Comparison of ENCODE assay signal across 8 cellular contexts in genomic region chr4:121072080-121072835, GRCh38. TPM values are rescaled to one million over a fixed set of nuclear protein-coding genes. Genes with fewer than 3 reads are reported as not detected.
A peak's percentile ranks its signal among the peaks of the same experiment; 100 is the strongest.
DNase-seq lines count a peak whose midpoint lies in the region; FAIRE-seq and TF ChIP-seq lines count a peak whose summit lies in the region.

NDNF (minus strand) TSS chr4:121072535; CDS start chr4:121045837, 26,698 bp downstream.

- no peak within 1 kb of the TSS for H3K27ac ChIP-seq in small intestine (ENCODE audit: low read depth in 1 of 2, low read length in 1 of 2)

- H3K27me3 ChIP-seq in small intestine (ENCODE audit: control insufficient read depth in 2 of 2, insufficient read depth in 2 of 2, low read length in 2 of 2): peaks cover 0 to 15% of the 10 kb centered on the region in 2 donors

- H3K9me3 Mint-ChIP-seq in brain: peaks cover 0 to 5% (median 0%) of the 10 kb centered on the region in 5 experiments

- H3K4me3 ChIP-seq in AG09309 (ENCODE audit: control insufficient read depth, low read depth, low read length): peak within 1 kb of the TSS; percentile 59
- H3K4me3 ChIP-seq in small intestine (ENCODE audit: low read depth in 1 of 2, low read length in 2 of 2): peak within 1 kb of the TSS; percentile 24 to 59

- H3K36me3 Mint-ChIP-seq in brain: no peaks in the 10 kb centered on the region

- 1 to 2% (median 1%) methylated on average over 52 to 69 of the region's 70 CpGs for WGBS in small intestine, 3 donors

- DNase-seq in AG09309 (ENCODE audit: low read depth) (no peak), H4 (ENCODE audit: low spot score) (peak; percentile 48), SW480 (ENCODE audit: low spot score) (peak; percentile 32), iPS-NIHi7 (ENCODE audit: extremely low spot score) (peak; percentile 37), small intestine (no peak), GF-D8 (lab: John Stamatoyannopoulos, UW) (no peak), middle frontal gyrus (ENCODE audit: extremely low spot score, low spot score) (no peak)

- FAIRE-seq in small intestine (lab: Jason Lieb, UNC): no peak

- H3K36me3 ChIP-seq in small intestine (ENCODE audit: control insufficient read depth in 2 of 2, insufficient read depth in 2 of 2, low read length in 2 of 2): no peaks in the 10 kb centered on the region

- H3K4me1 ChIP-seq in small intestine (ENCODE audit: control insufficient read depth in 2 of 2, insufficient read depth in 1 of 2, low read depth in 1 of 2, low read length in 1 of 2): peaks cover 0 to 2% of the 10 kb centered on the region in 2 donors

- H3K9me3 ChIP-seq in small intestine (ENCODE audit: control insufficient read depth, low read depth): no peaks in the 10 kb centered on the region

- peak within 1 kb of the TSS; percentile 88 to 98 (median 95) for H3K4me3 Mint-ChIP-seq in brain

- peaks cover 50% of the 10 kb centered on the region for H3K27me3 Mint-ChIP-seq in brain

- TF ChIP-seq CTCF in AG09309 (IDR thresholded peaks at IDR 0.05; ENCODE audit: control insufficient read depth, insufficient read depth, low read depth, low read length, missing control alignments) (no peak), brain (conservative IDR thresholded peaks at IDR 0.05) (no peak)

- peaks cover 44% of the 10 kb centered on the region for H3K4me1 Mint-ChIP-seq in brain

- peak within 1 kb of the TSS in 4 of 5 experiments; percentile 10 to 99 (median 87) for H3K27ac Mint-ChIP-seq in brain

RNA-seq across cellular contexts. Expression of gene NDNF, which starts in this region (rescaled TPM):
- 2.4 and 2.7 TPM in 2 replicates for total RNA-seq in H4 (2014; rRNA removed; shearing (Covaris generic))
- 0.42 TPM for polyA plus RNA-seq in brain (ENCODE audit: insufficient read depth, low read depth, low replicate concordance)
- 1 to 10 TPM in 1 of 3 donors, under 1 TPM in 1, not detected in 1; 0.54 to 2.0 TPM for polyA plus RNA-seq in small intestine

Comparison
In these comparisons a context has a peak if more than half of its experiments do, and no peak if none do; other contexts are left out.
1. DNase-seq: peak in H4 (single experiment), SW480 (single experiment) and iPS-NIHi7 (single experiment); none in AG09309 (single experiment), small intestine (single experiment), GF-D8 (single experiment) and middle frontal gyrus (single experiment).